In genomic region chr14:24382103-24382377, GRCh38 we compare ENCODE assay signal across 27 cellular contexts. TPM values are rescaled to one million over a fixed set of nuclear protein-coding genes. Genes with fewer than 3 reads are reported as not detected.
"Had no signal": no experiment of that assay in that cellular context is flagged by ENCODE, and none has a peak within 500 bp of the region (broad histone marks: within the 10 kb centered on the region; RNA-seq: fewer than 3 reads in every experiment).

No MANE protein-coding gene starts in this region.

- H3K4me3 ChIP-seq: ascending aorta, body of pancreas, Peyer's patch had no signal

- H3K27me3 ChIP-seq: ascending aorta, body of pancreas, Peyer's patch had no signal

- H3K9ac ChIP-seq: KMS-11 had no signal

- H3K27ac ChIP-seq: ascending aorta, body of pancreas, KMS-11, Peyer's patch, RWPE1 had no signal

- ATAC-seq: activated CD8-positive, alpha-beta memory T cell treated with anti-CD3 and anti-CD28 coated beads, Interleukin-2, amount 10 ng/mL, durations not matched to agents 7 days and 5 days; body of pancreas had no signal

- H3K4me2 ChIP-seq: KMS-11 had no signal

- H3K4me1 ChIP-seq: ascending aorta, Peyer's patch had no signal

- H3K36me3 ChIP-seq: Peyer's patch had no signal

- DNase-seq: activated B cell treated with CpG ODN at 0.5 μM for 24 hours; activated CD4-positive, alpha-beta T cell treated with anti-CD3 and anti-CD28 coated beads for 1 hour; activated CD4-positive, alpha-beta T cell treated with anti-CD3 and anti-CD28 coated beads, Interleukin-2, amount 10 ng/mL, durations not matched to agents 24 days and 14 days; activated CD4-positive, alpha-beta T cell treated with anti-CD3 and anti-CD28 coated beads, Interleukin-2, amount 50 U/mL, for 48 hours; activated CD8-positive, alpha-beta memory T cell treated with anti-CD3 and anti-CD28 coated beads, Interleukin-2, amount 10 ng/mL, durations not matched to agents 7 days and 5 days; activated effector memory CD4-positive, alpha-beta T cell treated with Interleukin-2 at 50 U/mL for 16 hours; activated naive CD4-positive, alpha-beta T cell treated with Interleukin-2 at 50 U/mL for 16 hours; activated naive CD8-positive, alpha-beta T cell treated with anti-CD3 and anti-CD28 coated beads, Interleukin-2, amount 50 U/mL, for 24 hours; activated T-cell treated with anti-CD3 and anti-CD28 coated beads, Interleukin-2, amount 50 U/mL, for 24 hours; amniotic stem cell; body of pancreas; NCI-H1092; NCI-H1417 treated with DMSO at 0.1 percent for 48 hours; NCI-H187; NCI-H2081; NCI-H510A treated with DMSO at 0.1 percent for 48 hours; NCI-H69; Peyer's patch; SHP77 treated with DMSO at 0.1 percent for 48 hours; T-helper 17 cell; T-helper 9 cell had no signal

- H3K9me3 ChIP-seq: ascending aorta, body of pancreas, Peyer's patch had no signal

RNA-seq across cellular contexts. Expression of gene NFATC4, which starts 14.1 kb away (rescaled TPM):
- total RNA-seq: activated CD4-positive, alpha-beta T cell treated with anti-CD3 and anti-CD28 coated beads, Interleukin-2, amount 10 ng/mL, durations not matched to agents 24 days and 14 days; activated T-helper 1 cell treated with anti-CD3 and anti-CD28 coated beads, Interleukin-12 subunit alpha, Interleukin-12 subunit beta, Interleukin-2, Interleukin-4 antibody, amounts not matched to agents 30 ng/mL and 10 ng/mL and 1 ng/mL, durations not matched to agents 14 hours and 24 hours and 36 hours; T-helper 17 cell had no signal

RNA-seq across cellular contexts. Expression of gene NYNRIN, which starts 16.8 kb away (rescaled TPM):
- total RNA-seq: activated CD4-positive, alpha-beta T cell treated with anti-CD3 and anti-CD28 coated beads, Interleukin-2, amount 10 ng/mL, durations not matched to agents 24 days and 14 days; activated T-helper 1 cell treated with anti-CD3 and anti-CD28 coated beads, Interleukin-12 subunit alpha, Interleukin-12 subunit beta, Interleukin-2, Interleukin-4 antibody, amounts not matched to agents 30 ng/mL and 10 ng/mL and 1 ng/mL, durations not matched to agents 14 hours and 24 hours and 36 hours; MCF 10A had no signal

RNA-seq across cellular contexts. Expression of gene RIPK3, which starts 42.2 kb away (rescaled TPM):
- total RNA-seq: MCF 10A, SK-MEL-5 had no signal

RNA-seq across cellular contexts. Expression of gene ADCY4, which starts 47.2 kb away (rescaled TPM):
- total RNA-seq: MCF 10A, SK-MEL-5 had no signal
